Comparison of ENCODE assay signal across 8 cellular contexts in genomic region chr15:58988011-58988785, GRCh38. TPM values are rescaled to one million over a fixed set of nuclear protein-coding genes. Genes with fewer than 3 reads are reported as not detected.
DNase-seq lines count a peak whose midpoint lies in the region; ATAC-seq, FAIRE-seq and TF ChIP-seq lines count a peak whose summit lies in the region.

No MANE protein-coding gene starts in this region.

- POLR2A ChIA-PET in CD8-positive, alpha-beta T cell (lab: Charles Lee) = interaction anchor here (1.4 to 1.9 kb wide), 2 partner anchors 12 to 54 kb away, joined by 5 to 6 read pairs; partner anchors contain the start of gene SLTM

- no peaks in the 10 kb centered on the region for H3K9me3 ChIP-seq in CD8-positive, alpha-beta T cell (ENCODE audit: low read length)
- H3K9me3 ChIP-seq in neuron (ENCODE audit: low read length) = peaks cover 4% of the 10 kb centered on the region

- H3K27me3 Mint-ChIP-seq in CD8-positive, alpha-beta T cell (ENCODE audit: low read depth) = no peaks in the 10 kb centered on the region

- peak overlapping the region; percentile 86 for H2AFZ ChIP-seq in neuron (ENCODE audit: low read depth, low read length)

- FAIRE-seq in RCC 7860 (lab: Jason Lieb, UNC) (no peak), frontal cortex (lab: Jason Lieb, UNC) (no peak)

- no peaks in the 10 kb centered on the region for H3K9me3 Mint-ChIP-seq in CD8-positive, alpha-beta T cell

- peak overlapping the region; percentile 95 for H3K4me3 Mint-ChIP-seq in CD8-positive, alpha-beta T cell

- peak overlapping the region; percentile 94 for H3K27ac Mint-ChIP-seq in CD8-positive, alpha-beta T cell

- no peaks in the 10 kb centered on the region for H3K27me3 ChIP-seq in CD8-positive, alpha-beta T cell (ENCODE audit: insufficient read depth, low read length)
- no peaks in the 10 kb centered on the region for H3K27me3 ChIP-seq in neuron (ENCODE audit: insufficient read depth, low read length)

- intact Hi-C loops in CD8-positive, alpha-beta T cell (cut with DNase I, micrococcal nuclease) = loop anchor here (5.0 to 10.0 kb wide), 5 partner anchors 57 to 1487 kb away; partner anchors contain the start of genes GTF2A2 (in 2 of the 2), ADAM10 (in 1 of the 2) and ICE2 (in 1 of the 2)

- H3K4me1 ChIP-seq in CD8-positive, alpha-beta T cell (ENCODE audit: insufficient read depth, low read length) = peaks cover 23% of the 10 kb centered on the region
- peaks cover 15% of the 10 kb centered on the region for H3K4me1 ChIP-seq in neuron (ENCODE audit: insufficient read depth, low read length)

- peaks cover 43% of the 10 kb centered on the region for H3K4me1 Mint-ChIP-seq in CD8-positive, alpha-beta T cell (ENCODE audit: low read depth)

- H3K36me3 Mint-ChIP-seq in CD8-positive, alpha-beta T cell = peaks cover 35% of the 10 kb centered on the region

- no peak for TF ChIP-seq CTCF in CD8-positive, alpha-beta T cell (IDR thresholded peaks at IDR 0.05)

- H3K36me3 ChIP-seq in CD8-positive, alpha-beta T cell (ENCODE audit: insufficient read depth, low read length) = no peaks in the 10 kb centered on the region
- H3K36me3 ChIP-seq in neuron (ENCODE audit: insufficient read depth, low read length) = peaks cover 14% of the 10 kb centered on the region

- peak; percentile 35 for ATAC-seq in CD8-positive, alpha-beta T cell
- ATAC-seq in GM19438 (IDR thresholded peaks at IDR 0.05; ENCODE audit: low read depth, unreplicated experiment) (peak; percentile 57), HG03565 (IDR thresholded peaks at IDR 0.05; ENCODE audit: unreplicated experiment) (peak; percentile 27)

- H3K27ac ChIP-seq in CD8-positive, alpha-beta T cell (ENCODE audit: low read depth, low read length) = peak overlapping the region; percentile 84

- CTCF ChIA-PET in CD8-positive, alpha-beta T cell (lab: Charles Lee) = interaction anchor here (1.0 to 1.2 kb wide), 2 partner anchors 9 to 30 kb away, joined by 3 to 6 read pairs; no protein-coding TSS in a partner anchor

- H3K4me3 ChIP-seq in CD8-positive, alpha-beta T cell (ENCODE audit: low read depth, low read length) = peak overlapping the region; percentile 87
- H3K4me3 ChIP-seq in neuron (ENCODE audit: low read length) = peak overlapping the region; percentile 73

- peak; percentile 25 to 67 (median 52) for DNase-seq in CD8-positive, alpha-beta T cell
- DNase-seq in RCC 7860 (ENCODE audit: low spot score) = peak; percentile 40
- peak; percentile 29 to 49 (median 37) for DNase-seq in activated naive CD4-positive, alpha-beta T cell (lab: John Stamatoyannopoulos, UW)
- peak; percentile 19 to 57 for DNase-seq in frontal cortex (ENCODE audit: low spot score in 2 of 2)
- DNase-seq in superior temporal gyrus (ENCODE audit: extremely low spot score) = peak; percentile 56

RNA-seq across cellular contexts. Expression of gene RNF111, which starts 0.7 kb away (rescaled TPM):
- 10 to 100 TPM; 25.2 to 28.4 TPM for total RNA-seq in CD8-positive, alpha-beta T cell
- total RNA-seq in frontal cortex = 33.0 TPM

RNA-seq across cellular contexts. Expression of gene SLTM, which starts 54.7 kb away (rescaled TPM):
- total RNA-seq in CD8-positive, alpha-beta T cell = 100 to 1,000 TPM; 189 to 201 TPM
- total RNA-seq in frontal cortex = 78.3 TPM

Comparison
In these comparisons a context has a peak if more than half of its experiments do, and no peak if none do; other contexts are left out.
1. Peak in every context shown above with its lines: DNase-seq, ATAC-seq, H3K4me3 ChIP-seq and H3K27ac ChIP-seq.